31 cellular contexts compared by ENCODE assay signal in the genomic region with DNA sequence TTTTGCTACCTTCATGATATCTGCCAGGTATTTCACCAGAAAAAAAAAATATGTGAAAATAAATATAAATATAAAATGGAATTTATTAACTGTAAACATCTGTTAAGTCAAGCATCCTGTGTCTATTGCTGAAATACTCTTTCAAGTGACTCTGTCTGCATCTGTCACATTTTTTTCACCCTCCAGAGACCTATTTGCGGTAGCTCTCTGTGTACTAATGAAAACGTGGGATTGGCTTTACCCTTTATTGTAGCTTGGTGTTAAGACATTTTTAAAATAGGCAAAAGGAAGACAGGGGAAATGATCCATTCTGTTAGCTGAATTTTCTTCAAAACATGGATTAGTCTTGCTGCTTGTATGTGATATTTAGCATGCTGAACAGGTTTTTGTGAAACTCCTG.
"Had no signal": no experiment of that assay in that cellular context is flagged by ENCODE, and none has a peak within 500 bp of the region (broad histone marks: within the 10 kb centered on the region; RNA-seq: fewer than 3 reads in every experiment).

No MANE protein-coding gene starts in this region.

- H3K4me1 ChIP-seq: adrenal gland, esophagus muscularis mucosa, heart right ventricle, left lung, lower lobe of right lung, right lobe of liver, vagina had no signal

- H3K4me3 Mint-ChIP-seq: activated naive CD8-positive, alpha-beta T cell; activated T-cell treated with anti-CD3 and anti-CD28 coated beads, Interleukin-2, amount 50 U/mL, for 72 hours; dendritic cell treated with granulocyte-macrophage colony-stimulating factor and Interleukin-4, amounts not matched to agents 40 ng/mL and 50 ng/mL, for 4 days; endodermal cell; natural killer cell; stimulated activated memory B cell treated with anti-CD40 and anti-IgM and Interleukin-4, amounts not matched to agents 10 μg/mL and 1 μg/mL and 100 μg/mL, for 72 hours; stimulated activated naive CD8-positive, alpha-beta T cell treated with anti-CD3 and anti-CD28 coated beads, Interleukin-15, amount 100 ng/mL, for 72 hours; T-helper 1 cell treated with Interleukin-12 subunit alpha and Interleukin-12 subunit beta and Interleukin-4 antibody, amounts not matched to agents 30 μg/mL and 1 μg/mL, for 36 hours; type B pancreatic cell had no signal

- H3K9me3 ChIP-seq: adrenal gland, esophagus muscularis mucosa, heart right ventricle, left lung, lower lobe of right lung, ovary, right lobe of liver, vagina had no signal

- H3K4me1 Mint-ChIP-seq: natural killer cell; stimulated activated memory B cell treated with anti-CD40 and anti-IgM and Interleukin-4, amounts not matched to agents 10 μg/mL and 1 μg/mL and 100 μg/mL, for 72 hours; stimulated activated naive CD8-positive, alpha-beta T cell treated with anti-CD3 and anti-CD28 coated beads, Interleukin-15, amount 100 ng/mL, for 72 hours had no signal

- H3K27me3 ChIP-seq: adrenal gland, brain microvascular endothelial cell, esophagus muscularis mucosa, ovary, right lobe of liver, vagina had no signal

- H3K36me3 Mint-ChIP-seq: activated naive CD8-positive, alpha-beta T cell; natural killer cell; stimulated activated memory B cell treated with anti-CD40 and anti-IgM and Interleukin-4, amounts not matched to agents 10 μg/mL and 1 μg/mL and 100 μg/mL, for 72 hours; type B pancreatic cell had no signal

- H3K36me3 ChIP-seq: adrenal gland, brain microvascular endothelial cell, esophagus muscularis mucosa, heart right ventricle, left lung, lower lobe of right lung, ovary, right lobe of liver, vagina had no signal

- H3K9me3 Mint-ChIP-seq: dendritic cell treated with granulocyte-macrophage colony-stimulating factor and Interleukin-4, amounts not matched to agents 40 ng/mL and 50 ng/mL, for 4 days; endodermal cell; T-helper 1 cell treated with Interleukin-12 subunit alpha and Interleukin-12 subunit beta and Interleukin-4 antibody, amounts not matched to agents 30 μg/mL and 1 μg/mL, for 36 hours; type B pancreatic cell had no signal

- H3K27ac Mint-ChIP-seq: activated naive CD8-positive, alpha-beta T cell; activated T-cell treated with anti-CD3 and anti-CD28 coated beads, Interleukin-2, amount 50 U/mL, for 72 hours; dendritic cell treated with granulocyte-macrophage colony-stimulating factor and Interleukin-4, amounts not matched to agents 40 ng/mL and 50 ng/mL, for 4 days; endodermal cell; natural killer cell; progenitor cell of endocrine pancreas; stimulated activated memory B cell treated with anti-CD40 and anti-IgM and Interleukin-4, amounts not matched to agents 10 μg/mL and 1 μg/mL and 100 μg/mL, for 72 hours; stimulated activated naive CD8-positive, alpha-beta T cell treated with anti-CD3 and anti-CD28 coated beads, Interleukin-15, amount 100 ng/mL, for 72 hours; T-helper 1 cell treated with Interleukin-12 subunit alpha and Interleukin-12 subunit beta and Interleukin-4 antibody, amounts not matched to agents 30 μg/mL and 1 μg/mL, for 36 hours; type B pancreatic cell had no signal

- DNase-seq: activated CD4-positive, alpha-beta T cell treated with anti-CD3 and anti-CD28 coated beads for 4 hours; activated CD4-positive, alpha-beta T cell treated with anti-CD3 and anti-CD28 coated beads, Interleukin-2, amount 50 U/mL, for 4 hours; activated naive CD4-positive, alpha-beta T cell; activated T-cell treated with anti-CD3 and anti-CD28 coated beads for 4 hours; activated T-cell treated with anti-CD3 and anti-CD28 coated beads, Interleukin-2, amount 50 U/mL, for 72 hours; adrenal gland; aorta; brain microvascular endothelial cell; foreskin melanocyte; heart right ventricle; left lung; lower lobe of right lung; natural killer cell; ovary; right lobe of liver; stimulated activated CD4-positive, alpha-beta T cell treated with anti-CD3 and anti-CD28 coated beads, Interleukin-12 subunit alpha, Interleukin-12 subunit beta, amount 100 ng/mL, for 4 hours; stimulated activated CD4-positive, alpha-beta T cell treated with anti-CD3 and anti-CD28 coated beads, Interleukin-4, amount 100 ng/mL, for 1 hour; stimulated activated naive CD8-positive, alpha-beta T cell treated with anti-CD3 and anti-CD28 coated beads, Interleukin-15, amount 100 ng/mL, for 72 hours; substantia nigra; T-helper 9 cell had no signal

- H3K27ac ChIP-seq: adrenal gland, brain microvascular endothelial cell, esophagus muscularis mucosa, heart right ventricle, left lung, lower lobe of right lung, ovary, right lobe of liver, vagina, VCaP had no signal

- H3K27me3 Mint-ChIP-seq: progenitor cell of endocrine pancreas; stimulated activated memory B cell treated with anti-CD40 and anti-IgM and Interleukin-4, amounts not matched to agents 10 μg/mL and 1 μg/mL and 100 μg/mL, for 72 hours; stimulated activated naive CD8-positive, alpha-beta T cell treated with anti-CD3 and anti-CD28 coated beads, Interleukin-15, amount 100 ng/mL, for 72 hours had no signal

- H3K4me3 ChIP-seq: adrenal gland, esophagus muscularis mucosa, heart right ventricle, left lung, lower lobe of right lung, ovary, right lobe of liver, skin epidermis, vagina had no signal
